ENCODE assay signal across 1 cellular context in genomic region chr22:19125474-19126308, GRCh38.
TF ChIP-seq lines count a peak whose summit lies in the region.

No MANE protein-coding gene starts in this region.

TF ChIP-seq in HepG2, 621 proteins besides CTCF, POLR2A, EP300 and RAD21:
- TF ChIP-seq ZNF251 (CRISPR knock-in tag; IDR thresholded peaks at IDR 0.05) (no peak), MYNN (CRISPR knock-in tag; IDR thresholded peaks at IDR 0.05; ENCODE audit: low read depth) (no peak), CEBPB (IDR thresholded peaks at IDR 0.05; ENCODE audit: borderline replicate concordance, low read depth, low read length) (peak; percentile 82), TFDP2 (CRISPR knock-in tag; IDR thresholded peaks at IDR 0.05) (0 out of 2 replicates have a peak, but pooled peaks have one; percentile 19), BCL6 (CRISPR knock-in tag; IDR thresholded peaks at IDR 0.05) (peak; percentile 37; the same call in 1 of the 2 replicates), CEBPG (CRISPR knock-in tag; IDR thresholded peaks at IDR 0.05) (peak; percentile 66)
